ENCODE assay signal across 1 cellular context in the genomic region with DNA sequence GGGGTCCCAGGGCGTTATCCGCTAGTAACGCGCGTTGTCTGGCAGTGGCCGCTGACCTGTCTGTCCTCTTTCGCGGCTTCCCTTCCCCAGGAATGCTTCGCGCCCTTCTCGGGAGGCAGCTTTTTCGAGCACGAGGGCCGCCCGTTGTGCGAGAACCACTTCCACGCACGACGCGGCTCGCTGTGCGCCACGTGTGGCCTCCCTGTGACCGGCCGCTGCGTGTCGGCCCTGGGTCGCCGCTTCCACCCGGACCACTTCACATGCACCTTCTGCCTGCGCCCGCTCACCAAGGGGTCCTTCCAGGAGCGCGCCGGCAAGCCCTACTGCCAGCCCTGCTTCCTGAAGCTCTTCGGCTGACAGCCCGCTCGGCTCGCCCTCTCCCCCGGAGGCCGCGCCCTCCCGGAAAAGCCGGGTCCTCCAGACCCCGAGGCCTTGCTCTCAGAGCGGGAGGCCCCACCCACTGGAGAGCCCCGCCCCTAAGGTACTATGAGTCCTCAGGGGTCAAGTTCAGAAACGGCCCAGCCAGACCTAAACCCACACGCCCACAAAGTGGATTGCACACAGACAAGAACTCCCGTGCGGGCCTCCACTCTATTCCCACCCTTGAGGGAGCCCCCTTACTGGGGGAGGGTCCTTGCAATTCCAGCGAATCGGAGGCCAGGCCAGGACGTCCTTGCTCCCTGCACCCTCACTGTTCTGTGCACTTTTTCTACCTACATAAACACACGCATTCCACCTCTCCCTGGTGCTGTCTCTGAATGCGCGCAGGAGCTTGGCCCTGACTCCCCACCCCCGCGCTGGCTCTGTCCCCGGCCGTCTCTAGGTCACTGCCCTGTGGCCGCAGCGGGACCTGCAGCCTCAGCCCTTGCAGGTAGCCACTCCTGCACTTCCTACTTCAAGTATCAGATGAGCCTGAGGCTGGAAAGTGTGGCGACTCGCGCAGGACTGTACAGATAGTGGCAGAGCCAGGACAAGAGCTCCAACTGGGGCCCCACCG.
TF ChIP-seq lines count a peak whose summit lies in the region.

No MANE protein-coding gene starts in this region.

TF ChIP-seq in HCT116, 20 proteins besides CTCF, POLR2A, EP300 and RAD21 (continued from another document):
- TF ChIP-seq, protein P1, sequence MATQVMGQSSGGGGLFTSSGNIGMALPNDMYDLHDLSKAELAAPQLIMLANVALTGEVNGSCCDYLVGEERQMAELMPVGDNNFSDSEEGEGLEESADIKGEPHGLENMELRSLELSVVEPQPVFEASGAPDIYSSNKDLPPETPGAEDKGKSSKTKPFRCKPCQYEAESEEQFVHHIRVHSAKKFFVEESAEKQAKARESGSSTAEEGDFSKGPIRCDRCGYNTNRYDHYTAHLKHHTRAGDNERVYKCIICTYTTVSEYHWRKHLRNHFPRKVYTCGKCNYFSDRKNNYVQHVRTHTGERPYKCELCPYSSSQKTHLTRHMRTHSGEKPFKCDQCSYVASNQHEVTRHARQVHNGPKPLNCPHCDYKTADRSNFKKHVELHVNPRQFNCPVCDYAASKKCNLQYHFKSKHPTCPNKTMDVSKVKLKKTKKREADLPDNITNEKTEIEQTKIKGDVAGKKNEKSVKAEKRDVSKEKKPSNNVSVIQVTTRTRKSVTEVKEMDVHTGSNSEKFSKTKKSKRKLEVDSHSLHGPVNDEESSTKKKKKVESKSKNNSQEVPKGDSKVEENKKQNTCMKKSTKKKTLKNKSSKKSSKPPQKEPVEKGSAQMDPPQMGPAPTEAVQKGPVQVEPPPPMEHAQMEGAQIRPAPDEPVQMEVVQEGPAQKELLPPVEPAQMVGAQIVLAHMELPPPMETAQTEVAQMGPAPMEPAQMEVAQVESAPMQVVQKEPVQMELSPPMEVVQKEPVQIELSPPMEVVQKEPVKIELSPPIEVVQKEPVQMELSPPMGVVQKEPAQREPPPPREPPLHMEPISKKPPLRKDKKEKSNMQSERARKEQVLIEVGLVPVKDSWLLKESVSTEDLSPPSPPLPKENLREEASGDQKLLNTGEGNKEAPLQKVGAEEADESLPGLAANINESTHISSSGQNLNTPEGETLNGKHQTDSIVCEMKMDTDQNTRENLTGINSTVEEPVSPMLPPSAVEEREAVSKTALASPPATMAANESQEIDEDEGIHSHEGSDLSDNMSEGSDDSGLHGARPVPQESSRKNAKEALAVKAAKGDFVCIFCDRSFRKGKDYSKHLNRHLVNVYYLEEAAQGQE (IDR thresholded peaks at IDR 0.05; ENCODE audit: low read depth): no peak
TF ChIP-seq in HCT116: peak in this region for 2.
